Comparison of ENCODE assay signal across 7 cellular contexts in genomic region chr7:38411404-38411803, GRCh38.
DNase-seq lines count a peak whose midpoint lies in the region; ATAC-seq and TF ChIP-seq lines count a peak whose summit lies in the region.

No MANE protein-coding gene starts in this region.

- DNase-seq in EL = peak; percentile 15
- peak; percentile 14 for DNase-seq in KBM-7
- no peak for DNase-seq in astrocyte of the spinal cord (ENCODE audit: low read depth, low spot score)
- no peak for DNase-seq in neural crest cell (ENCODE audit: low read depth, low spot score)
- DNase-seq in putamen (ENCODE audit: low spot score) = no peak

- H3K27me3 Mint-ChIP-seq in neural crest cell (ENCODE audit: low read depth) = no peaks in the 10 kb centered on the region

- H3K4me3 Mint-ChIP-seq in neural crest cell = no peak overlapping the region

- H3K9me3 Mint-ChIP-seq in neural crest cell = no peaks in the 10 kb centered on the region

- in situ Hi-C loops in KBM-7 (cut with MboI; ENCODE audit: low pct_unique_long_range_greater_than_20kb, low sequenced_read_pairs) (no loop called here), astrocyte of the spinal cord (cut with HindIII; ENCODE audit: low sequenced_read_pairs) (no loop called here)

- no peaks in the 10 kb centered on the region for H3K36me3 Mint-ChIP-seq in neural crest cell (ENCODE audit: low read depth)

- ATAC-seq in GM21576 (IDR thresholded peaks at IDR 0.05; ENCODE audit: unreplicated experiment) (no peak), GM18517 (IDR thresholded peaks at IDR 0.05; ENCODE audit: unreplicated experiment) (no peak)

- no peak overlapping the region for H3K27ac Mint-ChIP-seq in neural crest cell (ENCODE audit: unreplicated experiment)

- TF ChIP-seq CTCF in astrocyte of the spinal cord (IDR thresholded peaks at IDR 0.05; ENCODE audit: low read depth, low read length) (peak; percentile 32), neural crest cell (conservative IDR thresholded peaks at IDR 0.05) (peak; percentile 36)

- H3K4me3 ChIP-seq in astrocyte of the spinal cord (ENCODE audit: low read depth, low read length) = no peak overlapping the region

- no peaks in the 10 kb centered on the region for H3K4me1 Mint-ChIP-seq in neural crest cell

Comparison
In these comparisons a context has a peak if more than half of its experiments do, and no peak if none do; other contexts are left out.
1. DNase-seq: peak in EL (single experiment) and KBM-7 (single experiment); none in astrocyte of the spinal cord (single experiment), neural crest cell (single experiment) and putamen (single experiment).